Comparison of ENCODE assay signal across 18 cellular contexts in genomic region chr13:26953273-26953672, GRCh38.
"Had no signal": no experiment of that assay in that cellular context is flagged by ENCODE, and none has a peak within 500 bp of the region (broad histone marks: within the 10 kb centered on the region; RNA-seq: fewer than 3 reads in every experiment).

No MANE protein-coding gene starts in this region.

- H3K27ac ChIP-seq: epithelial cell of prostate, gastrocnemius medialis, left lung, neutrophil, parathyroid adenoma, thyroid gland had no signal

- H3K36me3 ChIP-seq: gastrocnemius medialis, left lung, neutrophil, right lobe of liver, stomach, thyroid gland had no signal

- H3K4me1 ChIP-seq: gastrocnemius medialis, left lung, parathyroid adenoma, thyroid gland had no signal

- H3K4me3 ChIP-seq: gastrocnemius medialis, left lung, right lobe of liver, smooth muscle cell, stomach, thyroid gland had no signal

- H3K9me3 ChIP-seq: gastrocnemius medialis, left lung, neutrophil, right lobe of liver, stomach, thyroid gland had no signal

- H3K4me2 ChIP-seq: smooth muscle cell had no signal

- DNase-seq: effector CD8-positive, alpha-beta T cell; endodermal cell; foreskin fibroblast; gastrocnemius medialis; head of caudate nucleus; kidney; left lung; naive B cell; stimulated activated CD4-positive, alpha-beta T cell treated with anti-CD3 and anti-CD28 coated beads, Interleukin-2, amount 100 ng/mL, for 24 hours; stimulated activated CD4-positive, alpha-beta T cell treated with anti-CD3 and anti-CD28 coated beads, Interleukin-4, amount 100 ng/mL, for 24 hours; stimulated activated naive CD4-positive, alpha-beta T cell treated with Interleukin-2 at 50 U/mL for 16 hours; stomach; thyroid gland had no signal

- H2AFZ ChIP-seq: parathyroid adenoma had no signal

- H3K27me3 ChIP-seq: gastrocnemius medialis, left lung, neutrophil, right lobe of liver, thyroid gland had no signal

- H3K79me2 ChIP-seq: parathyroid adenoma had no signal

- H3K9ac ChIP-seq: parathyroid adenoma had no signal
